Comparison of ENCODE assay signal across 1 cellular context in the genomic region with DNA sequence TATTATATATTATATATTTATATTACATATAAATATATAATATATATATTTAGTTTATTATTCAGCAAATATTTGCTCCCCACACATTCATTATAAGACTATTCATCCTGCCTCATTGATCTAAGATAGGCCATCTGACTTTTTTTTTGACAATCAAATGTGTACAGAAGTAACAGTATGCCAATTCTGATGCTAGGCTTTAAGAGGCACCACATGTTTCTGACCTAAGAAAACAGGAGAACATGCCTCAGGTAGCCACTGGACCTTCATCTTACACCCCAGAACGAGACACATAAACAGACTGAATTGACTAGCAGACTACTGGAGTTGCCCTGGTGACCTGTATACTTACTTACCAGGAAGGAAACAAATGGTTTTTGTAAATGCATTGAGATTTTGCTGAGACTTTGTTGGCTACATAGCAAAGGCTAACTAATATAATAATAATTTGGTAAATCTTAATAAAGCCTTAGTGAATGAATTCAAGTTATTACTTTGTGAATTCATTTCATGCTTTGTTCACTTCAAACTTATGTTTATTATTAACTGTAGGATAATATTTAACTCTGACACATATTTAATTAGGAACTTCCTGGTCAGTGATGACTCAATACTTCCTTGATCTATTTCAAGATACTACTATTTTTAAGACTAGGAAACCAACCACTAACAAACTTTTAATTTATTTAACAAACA.
TF ChIP-seq lines count a peak whose summit lies in the region.

No MANE protein-coding gene starts in this region.

TF ChIP-seq in HepG2, 621 proteins besides CTCF, POLR2A, EP300 and RAD21 (continued from another document):
- TF ChIP-seq SAP130 (CRISPR knock-in tag; IDR thresholded peaks at IDR 0.05; ENCODE audit: low read depth), result peak; percentile 53
- peak; percentile 87; the same call in 1 of the 2 replicates for TF ChIP-seq ELF3 (CRISPR knock-in tag; IDR thresholded peaks at IDR 0.05)
- TF ChIP-seq RFX1 (IDR thresholded peaks at IDR 0.05), result peak; percentile 26; the same call in 1 of the 2 replicates
- 0 out of 2 replicates have a peak, but pooled peaks have one; percentile 11 for TF ChIP-seq HMG20A (CRISPR knock-in tag; IDR thresholded peaks at IDR 0.05; ENCODE audit: borderline replicate concordance)
- TF ChIP-seq ARID3A (IDR thresholded peaks at IDR 0.05; ENCODE audit: low read depth, low read length), result peak; percentile 42; the same call in 1 of the 2 replicates
- no peak for TF ChIP-seq FOXP1 (IDR thresholded peaks at IDR 0.05)
- peak; percentile 47 for TF ChIP-seq FOXP1 (CRISPR knock-in tag; IDR thresholded peaks at IDR 0.05)
- TF ChIP-seq ARID5B (CRISPR knock-in tag; IDR thresholded peaks at IDR 0.05), result 0 out of 2 replicates have a peak, but pooled peaks have one; percentile 2
- peak; percentile 60 for TF ChIP-seq ASH2L (IDR thresholded peaks at IDR 0.05; ENCODE audit: insufficient read length, low read depth, low read length)
- TF ChIP-seq PPARG (CRISPR knock-in tag; conservative IDR thresholded peaks at IDR 0.05), result peak; percentile 25; the same call in 1 of the 2 replicates
- no peak for TF ChIP-seq IRF9 (CRISPR knock-in tag; IDR thresholded peaks at IDR 0.05; ENCODE audit: borderline replicate concordance)
- TF ChIP-seq ZSCAN9 (CRISPR knock-in tag; IDR thresholded peaks at IDR 0.05; ENCODE audit: borderline replicate concordance), result no peak
- peak; percentile 23; the same call in 1 of the 2 replicates for TF ChIP-seq KAT8 (CRISPR knock-in tag; IDR thresholded peaks at IDR 0.05)
- 0 out of 2 replicates have a peak, but pooled peaks have one; percentile 25 for TF ChIP-seq MED1 (CRISPR knock-in tag; IDR thresholded peaks at IDR 0.05)
